25 cellular contexts compared by ENCODE assay signal in the genomic region with DNA sequence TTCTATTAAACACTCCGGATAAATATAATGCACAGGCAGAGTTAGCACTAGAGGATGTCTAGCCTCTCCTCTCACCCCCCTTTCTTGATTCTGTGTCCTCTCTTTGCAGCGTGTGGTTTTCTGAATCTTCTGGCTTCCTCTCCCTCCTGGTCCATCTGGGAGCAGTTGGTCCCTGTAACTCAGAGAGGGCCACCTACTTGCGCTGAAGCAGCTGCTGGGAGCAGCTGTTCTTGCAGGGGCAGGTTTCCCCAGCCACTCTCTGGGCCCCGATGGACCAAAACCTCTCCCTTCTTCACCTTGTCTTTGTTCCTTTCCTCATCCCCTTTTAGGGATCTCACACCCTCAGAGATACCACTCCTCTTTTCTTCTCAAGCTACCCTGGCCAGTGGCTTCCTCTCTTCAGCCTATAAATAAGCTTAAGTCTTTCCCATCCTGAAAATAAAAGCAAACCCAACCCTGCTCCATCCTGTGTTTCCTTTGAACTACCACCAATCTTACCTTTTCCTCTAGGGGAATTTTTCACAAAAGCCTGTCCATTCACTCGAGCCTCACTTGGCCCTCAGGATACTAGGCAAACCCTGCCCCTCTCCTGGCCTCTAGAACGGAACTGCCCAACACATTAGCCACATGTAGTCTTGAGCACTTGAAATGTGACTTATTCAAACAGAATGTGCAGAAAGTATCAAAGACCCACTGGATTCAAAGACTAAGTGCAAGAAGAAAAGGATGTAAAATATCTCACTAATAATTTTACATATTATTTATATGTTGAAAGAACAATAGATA. TPM values are rescaled to one million over a fixed set of nuclear protein-coding genes. Genes with fewer than 3 reads are reported as not detected.
DNase-seq lines count a peak whose midpoint lies in the region; ATAC-seq, FAIRE-seq and TF ChIP-seq lines count a peak whose summit lies in the region.
"Had no signal": no experiment of that assay in that cellular context is flagged by ENCODE, and none has a peak within 500 bp of the region (broad histone marks: within the 10 kb centered on the region; RNA-seq: fewer than 3 reads in every experiment).

No MANE protein-coding gene starts in this region.

- H3K4me3 ChIP-seq in GM23338 (no peak overlapping the region), H1 (ENCODE audit: extremely low read depth in 1 of 4, insufficient read depth in 2 of 4, low read depth in 3 of 4, low read length in 4 of 4) (no peak overlapping the region), osteoblast (ENCODE audit: insufficient read depth, low read length) (no peak overlapping the region)

- H3K9me3 ChIP-seq in H1 (ENCODE audit: insufficient read depth in 2 of 2, low read depth in 1 of 2, low read length in 1 of 2) (no peaks in the 10 kb centered on the region), osteoblast (ENCODE audit: low read depth, low read length) (no peaks in the 10 kb centered on the region)
- H3K9me3 ChIP-seq: SK-N-SH had no signal

- H3K4me3 Mint-ChIP-seq in GM23338, result no peak overlapping the region
- H3K4me3 Mint-ChIP-seq: HFFc6 had no signal

- intact Hi-C loops in posterior vena cava (cut with DNase I), result loop anchor here in 1 of 2 donors (10.0 kb wide), 2 partner anchors 109 to 159 kb away; no protein-coding TSS in a partner anchor

- TF ChIP-seq RAD21 in H1 (IDR thresholded peaks at IDR 0.05 in 1 of 2, conservative IDR thresholded peaks at IDR 0.05 in 1 of 2; ENCODE audit: low read depth in 2 of 2, low read length in 2 of 2), result no peak

- H2BK20ac ChIP-seq in H1 (ENCODE audit: low read length), result no peak overlapping the region

- H3K14ac ChIP-seq in H1 (ENCODE audit: insufficient read length), result no peak overlapping the region

- no peak overlapping the region for H3K56ac ChIP-seq in H1 (replicated peaks; ENCODE audit: insufficient read length, low read depth, low read length)

- no peaks in the 10 kb centered on the region for H3K79me2 ChIP-seq in GM23338 (replicated peaks; ENCODE audit: insufficient read depth)
- H3K79me2 ChIP-seq in H1 (ENCODE audit: control insufficient read depth in 1 of 2, insufficient read depth in 2 of 2, low read length in 2 of 2), result no peaks in the 10 kb centered on the region
- no peaks in the 10 kb centered on the region for H3K79me2 ChIP-seq in osteoblast (ENCODE audit: insufficient read depth, low read length)

- no peak for TF ChIP-seq CTCF in GM23338 (conservative IDR thresholded peaks at IDR 0.05; ENCODE audit: low read depth in 2 of 2)
- TF ChIP-seq CTCF in H1 (IDR thresholded peaks at IDR 0.05; ENCODE audit: control extremely low read depth in 1 of 3, insufficient read depth in 1 of 3, low read depth in 1 of 3, low read length in 3 of 3), result no peak
- no peak for TF ChIP-seq CTCF in osteoblast (IDR thresholded peaks at IDR 0.05; ENCODE audit: extremely low read depth, low read depth, low read length)

- no peak overlapping the region for H2BK5ac ChIP-seq in H1 (ENCODE audit: low read depth, low read length)

- peaks cover 5% of the 10 kb centered on the region for H3K27me3 Mint-ChIP-seq in GM23338 (ENCODE audit: insufficient read depth, low read depth, poor library complexity)
- H3K27me3 Mint-ChIP-seq: CD4-positive, alpha-beta T cell had no signal

- H3K27ac ChIP-seq in GM23338 (ENCODE audit: low read depth) (no peak overlapping the region), H1 (ENCODE audit: low read depth, low read length) (no peak overlapping the region), osteoblast (ENCODE audit: low read depth, low read length) (no peak overlapping the region)

- no peak overlapping the region for H4K5ac ChIP-seq in H1 (ENCODE audit: insufficient read length, low read depth, low read length)

- no peaks in the 10 kb centered on the region for H4K20me1 ChIP-seq in GM23338 (replicated peaks; ENCODE audit: insufficient read depth)
- H4K20me1 ChIP-seq in H1 (replicated peaks in 1 of 2; ENCODE audit: control insufficient read depth in 1 of 2, insufficient read depth in 2 of 2, low read length in 2 of 2), result no peaks in the 10 kb centered on the region
- H4K20me1 ChIP-seq in osteoblast (ENCODE audit: insufficient read depth, low read length), result no peaks in the 10 kb centered on the region

- no peak overlapping the region for H3K18ac ChIP-seq in H1 (ENCODE audit: extremely low read depth, low read length)

- DNase-seq in NCI-H2171 treated with DMSO at 0.1 percent for 48 hours (lab: John Stamatoyannopoulos, UW) (peak; percentile 3), NCI-H2171 (lab: John Stamatoyannopoulos, UW) (no peak), GM23338 (ENCODE audit: low spot score) (no peak), H1 (ENCODE audit: low read depth in 1 of 2, low spot score in 2 of 2) (no peak), osteoblast (ENCODE audit: insufficient read length, low spot score, missing footprints) (peak; percentile 31), SW 1271 (lab: John Stamatoyannopoulos, UW) (no peak), posterior vena cava (ENCODE audit: low spot score) (no peak), NCI-H774 (lab: John Stamatoyannopoulos, UW) (no peak)
- DNase-seq: 8988T; Calu3; CD4-positive, alpha-beta T cell; H7; HFFc6; NCI-H1048; NCI-H1436; NCI-H1930; NCI-H446 treated with DMSO at 0.1 percent for 48 hours; NCI-H748 treated with DMSO at 0.1 percent for 48 hours; OCI-M1; SK-N-SH had no signal

- no peak for FAIRE-seq in H1 (lab: Jason Lieb, UNC)
- FAIRE-seq: GM12892, GM18507, HepG2 had no signal

- CTCF ChIA-PET in H1 (lab: Charles Lee; ENCODE audit: partially characterized antibody), result interaction anchor here (0.8 to 9.8 kb wide), 10 partner anchors 10 to 156 kb away, joined by 3 to 262 read pairs (median 32); no protein-coding TSS in a partner anchor

- POLR2A ChIA-PET in H1 (lab: Charles Lee; ENCODE audit: partially characterized antibody), result no interaction called here

- no peak overlapping the region for H3K4me2 ChIP-seq in GM23338
- no peak overlapping the region for H3K4me2 ChIP-seq in H1 (ENCODE audit: insufficient read depth in 1 of 2, low read depth in 2 of 2, low read length in 2 of 2)
- H3K4me2 ChIP-seq in osteoblast (ENCODE audit: insufficient read depth, low read length), result no peak overlapping the region
- H3K4me2 ChIP-seq: SK-N-SH had no signal

- TF ChIP-seq POLR2A in H1 (IDR thresholded peaks at IDR 0.05; ENCODE audit: control extremely low read depth in 1 of 2, low read depth in 2 of 2, low read length in 2 of 2), result no peak

- H3K27me3 ChIP-seq in GM23338 (ENCODE audit: insufficient read depth), result no peaks in the 10 kb centered on the region
- H3K27me3 ChIP-seq in H1 (replicated peaks in 1 of 4; ENCODE audit: control insufficient read depth in 3 of 4, extremely low read depth in 1 of 4, insufficient read depth in 3 of 4, low read length in 3 of 4), result peaks cover 0 to under 1% (median 0%) of the 10 kb centered on the region in 4 experiments; a peak in 2 of 7 replicates
- peaks cover 12% of the 10 kb centered on the region for H3K27me3 ChIP-seq in osteoblast (ENCODE audit: insufficient read depth, low read length)

- H3K36me3 ChIP-seq in GM23338 (ENCODE audit: insufficient read depth), result no peaks in the 10 kb centered on the region
- no peaks in the 10 kb centered on the region for H3K36me3 ChIP-seq in H1 (ENCODE audit: control insufficient read depth in 2 of 4, insufficient read depth in 4 of 4, low read length in 3 of 4)
- H3K36me3 ChIP-seq in osteoblast (ENCODE audit: insufficient read depth, low read length), result no peaks in the 10 kb centered on the region

- no peak overlapping the region for H2BK12ac ChIP-seq in H1 (ENCODE audit: low read depth, low read length)

- no peaks in the 10 kb centered on the region for H3K79me1 ChIP-seq in H1 (ENCODE audit: low read depth, low read length)

- TF ChIP-seq EP300 in H1 (IDR thresholded peaks at IDR 0.05; ENCODE audit: borderline replicate concordance in 1 of 2, low read depth in 2 of 2, low read length in 2 of 2), result no peak

- 92% methylated on average over 6 of the region's 6 CpGs; no CpG with 5 or more reads in 1 of the 2 experiments for WGBS in H1 (ENCODE audit: extremely low coverage in 1 of 2, insufficient coverage in 1 of 2, insufficient read length in 1 of 2, insufficient replicate concordance in 2 of 2, low coverage in 1 of 2, low lambda C conversion rate in 2 of 2, missing lambda C conversion rate in 1 of 2), 2 experiments

- no peaks in the 10 kb centered on the region for H3K36me3 Mint-ChIP-seq in GM23338 (ENCODE audit: low read depth)

- no peak overlapping the region for H2AK5ac ChIP-seq in H1 (ENCODE audit: low read depth, low read length)

- H3K23me2 ChIP-seq in H1 (ENCODE audit: low read depth, low read length), result no peaks in the 10 kb centered on the region

- H3K4ac ChIP-seq in H1 (replicated peaks; ENCODE audit: insufficient read length, low read depth, low read length), result no peak overlapping the region

- no peak overlapping the region for H3K9ac ChIP-seq in H1 (replicated peaks in 1 of 4; ENCODE audit: extremely low read depth in 1 of 4, low read depth in 3 of 4, low read length in 3 of 4)
- H3K9ac ChIP-seq: KMS-11, SK-N-SH had no signal

- no peak overlapping the region for H4K91ac ChIP-seq in H1 (replicated peaks; ENCODE audit: insufficient read length, low read length)

- H3K4me1 Mint-ChIP-seq in GM23338, result peaks cover 12% of the 10 kb centered on the region

- no peak overlapping the region for H3K23ac ChIP-seq in H1 (ENCODE audit: insufficient read length)

- H2AFZ ChIP-seq in GM23338 (0 out of 2 replicates have a peak overlapping the region, but pooled peaks have one; percentile 38), H1 (ENCODE audit: low read length) (0 out of 2 replicates have a peak overlapping the region, but pooled peaks have one; percentile 13), osteoblast (ENCODE audit: low read length) (no peak overlapping the region)

- ATAC-seq in GM23338, result no peak
- ATAC-seq: HepG2 had no signal

- no peaks in the 10 kb centered on the region; the same call in 2 of the 3 replicates for H3K9me3 Mint-ChIP-seq in GM23338
- H3K9me3 Mint-ChIP-seq: CD4-positive, alpha-beta T cell; HFFc6 had no signal

- H2BK15ac ChIP-seq in H1 (ENCODE audit: low read length), result no peak overlapping the region

- H3K4me1 ChIP-seq in GM23338 (ENCODE audit: insufficient read depth) (no peaks in the 10 kb centered on the region; the same call in 1 of the 2 replicates), H1 (replicated peaks in 1 of 4; ENCODE audit: control insufficient read depth in 3 of 4, insufficient read depth in 4 of 4, low read length in 3 of 4) (peaks cover 0 to 5% (median 1%) of the 10 kb centered on the region in 4 experiments; a peak in 2 of 7 replicates), osteoblast (ENCODE audit: insufficient read depth, low read length) (peaks cover 9% of the 10 kb centered on the region)

- H3K27ac Mint-ChIP-seq in GM23338, result no peak overlapping the region
- H3K27ac Mint-ChIP-seq: B cell; CD4-positive, alpha-beta T cell; HFFc6 had no signal

- H3F3A ChIP-seq in GM23338 (replicated peaks; ENCODE audit: low read depth), result no peaks in the 10 kb centered on the region

- H3K9me2 ChIP-seq in GM23338 (ENCODE audit: insufficient read depth), result no peaks in the 10 kb centered on the region
- H3K9me2 ChIP-seq: SK-N-SH had no signal

- no peak overlapping the region for H2BK120ac ChIP-seq in H1 (replicated peaks; ENCODE audit: low read depth, low read length)

- H4K8ac ChIP-seq in H1 (ENCODE audit: extremely low read depth, insufficient read depth, low read length), result no peak overlapping the region

RNA-seq across cellular contexts. Expression of a gene that starts 59.7 kb away (rescaled TPM):
- 7.7 and 10.1 TPM in 2 replicates for total RNA-seq in GM23338 (2014; rRNA removed; shearing (Covaris generic))
- polyA plus RNA-seq in GM23338 (2016; fragmentation: Nextera tagmentation; extraction: Ambion mirVana) (3.8 and 4.5 TPM in 2 replicates), H1 (2011; rRNA removed) (10.0 and 10.4 TPM in 2 replicates)
- 5.5 and 5.8 TPM in 2 replicates for total RNA-seq in H1 (2021; fragmentation: NEBNext Ultra II Directional; extraction: Animal tissue kit (Norgen Biotek cat#: 25700))
- polyA plus RNA-seq in H1 (2011; cell fraction: cytosol; rRNA removed), result 9.5 TPM
- 20.2 TPM for polyA plus RNA-seq in H1 (2011; cell fraction: nucleus; rRNA removed)
- polyA plus RNA-seq in H1 (2012, experiment 1 of 2), result 4.6 to 6.2 TPM (median 5.2 TPM) in 4 replicates
- polyA plus RNA-seq in H1 (2012, experiment 2 of 2), result 2.3 TPM
- polyA plus RNA-seq in H1 (2013, experiment 1 of 2), result 4.6 TPM
- 4.2 TPM for polyA plus RNA-seq in H1 (2013, experiment 2 of 2)
- polyA minus RNA-seq in H1 (2011; rRNA and poly(A)+ RNA removed), result 11.4 and 14.3 TPM in 2 replicates
- polyA minus RNA-seq in H1 (2011; cell fraction: cytosol; rRNA and poly(A)+ RNA removed), result 3.4 TPM
- 18.4 TPM for polyA minus RNA-seq in H1 (2011; cell fraction: nucleus; rRNA and poly(A)+ RNA removed)
- total RNA-seq in osteoblast (5.9 and 6.5 TPM in 2 replicates), posterior vena cava (1 to 10 TPM; 3.9 to 5.9 TPM)

Comparison
In these comparisons a context has a peak if more than half of its experiments do, and no peak if none do; other contexts are left out.
1. DNase-seq: peak in NCI-H2171 treated with DMSO at 0.1 percent for 48 hours (single experiment) and osteoblast (single experiment); none in NCI-H2171 (single experiment), GM23338 (single experiment), H1 (0 of 2), SW 1271 (0 of 2), posterior vena cava (single experiment) and NCI-H774 (single experiment).